In the genomic region with DNA sequence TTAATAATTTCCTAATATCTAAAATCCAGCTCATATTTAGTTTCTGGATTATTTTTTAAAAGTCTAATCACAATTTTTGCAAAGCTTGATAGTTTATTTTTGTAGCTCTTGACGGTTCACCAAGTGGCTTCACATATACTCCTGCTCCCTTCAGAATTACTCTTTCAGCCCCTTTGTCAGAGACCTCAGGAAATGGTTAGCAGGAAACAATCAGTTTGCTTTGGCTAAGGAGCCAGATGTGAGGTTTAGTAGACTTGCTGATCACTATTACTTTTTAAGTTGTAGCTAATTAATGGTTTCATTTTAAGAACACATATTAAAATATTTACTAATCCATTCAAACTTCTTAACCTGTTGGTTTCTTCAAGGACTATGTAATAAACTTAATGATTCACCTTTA, we compare ENCODE assay signal across 14 cellular contexts. TPM values are rescaled to one million over a fixed set of nuclear protein-coding genes. Genes with fewer than 3 reads are reported as not detected.
DNase-seq lines count a peak whose midpoint lies in the region; ATAC-seq and TF ChIP-seq lines count a peak whose summit lies in the region.
"Had no signal": no experiment of that assay in that cellular context is flagged by ENCODE, and none has a peak within 500 bp of the region (broad histone marks: within the 10 kb centered on the region; RNA-seq: fewer than 3 reads in every experiment).

No MANE protein-coding gene starts in this region.

- no peaks in the 10 kb centered on the region for H3K9me2 ChIP-seq in Loucy (replicated peaks; ENCODE audit: low read depth, low read length)

- H3K9me3 ChIP-seq in Loucy (ENCODE audit: insufficient read depth, low read depth, low read length), result no peaks in the 10 kb centered on the region

- H3K36me3 Mint-ChIP-seq in activated CD4-positive, alpha-beta memory T cell treated with anti-CD3 and anti-CD28 coated beads, Interleukin-2, amount 10 ng/mL, durations not matched to agents 7 days and 5 days (ENCODE audit: low read depth), result peaks cover 35% of the 10 kb centered on the region
- peaks cover 24% of the 10 kb centered on the region for H3K36me3 Mint-ChIP-seq in activated CD4-positive, alpha-beta memory T cell treated with anti-CD3 and anti-CD28 coated beads for 36 hours
- H3K36me3 Mint-ChIP-seq in activated naive CD8-positive, alpha-beta T cell treated with anti-CD3 and anti-CD28 coated beads for 36 hours, result peaks cover 41% of the 10 kb centered on the region
- H3K36me3 Mint-ChIP-seq in nephron progenitor cell (ENCODE audit: low read depth), result peaks cover 39% of the 10 kb centered on the region

- peak overlapping the region; percentile 63 for H3K9ac ChIP-seq in Loucy (ENCODE audit: low read depth, low read length, poor library complexity, severe bottlenecking)

- H3K27me3 Mint-ChIP-seq in activated CD4-positive, alpha-beta memory T cell treated with anti-CD3 and anti-CD28 coated beads, Interleukin-2, amount 10 ng/mL, durations not matched to agents 7 days and 5 days, result peaks cover 3% of the 10 kb centered on the region
- no peaks in the 10 kb centered on the region for H3K27me3 Mint-ChIP-seq in activated CD4-positive, alpha-beta memory T cell treated with anti-CD3 and anti-CD28 coated beads for 36 hours
- H3K27me3 Mint-ChIP-seq in activated naive CD8-positive, alpha-beta T cell treated with anti-CD3 and anti-CD28 coated beads for 36 hours, result peaks cover 13% of the 10 kb centered on the region
- H3K27me3 Mint-ChIP-seq in nephron progenitor cell (ENCODE audit: low read depth, poor library complexity), result peaks cover 4% of the 10 kb centered on the region
- H3K27me3 Mint-ChIP-seq: B cell had no signal

- peaks cover 40% of the 10 kb centered on the region for H3K4me1 ChIP-seq in Loucy (ENCODE audit: insufficient read depth, low read length, poor library complexity, severe bottlenecking)

- DNase-seq in activated CD4-positive, alpha-beta memory T cell treated with anti-CD3 and anti-CD28 coated beads, Interleukin-2, amount 10 ng/mL, durations not matched to agents 7 days and 5 days, result no peak
- no peak for DNase-seq in activated CD4-positive, alpha-beta memory T cell treated with anti-CD3 and anti-CD28 coated beads for 36 hours
- DNase-seq in activated naive CD8-positive, alpha-beta T cell treated with anti-CD3 and anti-CD28 coated beads for 36 hours, result no peak
- DNase-seq in nephron progenitor cell (no peak), DMS153 treated with DMSO at 0.1 percent for 48 hours (lab: John Stamatoyannopoulos, UW; ENCODE audit: unreplicated experiment) (no peak)
- DNase-seq: brain microvascular endothelial cell; NCI-H1694 treated with DMSO at 0.1 percent for 48 hours; stimulated activated CD4-positive, alpha-beta T cell treated with anti-CD3 and anti-CD28 coated beads, Interleukin-4, amount 100 ng/mL, for 1 hour; stimulated activated naive CD8-positive, alpha-beta T cell treated with anti-CD3 and anti-CD28 coated beads, Interleukin-15, amount 100 ng/mL, for 72 hours; T1000 had no signal

- POLR2A ChIA-PET in activated CD4-positive, alpha-beta memory T cell treated with anti-CD3 and anti-CD28 coated beads, Interleukin-2, amount 10 ng/mL, durations not matched to agents 7 days and 5 days (lab: Charles Lee), result interaction anchor here (1.2 to 3.2 kb wide), 3 partner anchors 18 to 518 kb away, joined by 4 to 15 read pairs (median 4); partner anchors contain the start of gene RIOK3
- POLR2A ChIA-PET in activated CD4-positive, alpha-beta memory T cell treated with anti-CD3 and anti-CD28 coated beads for 36 hours (lab: Charles Lee), result interaction anchor here (1.2 kb wide), 1 partner anchor 43 kb away, joined by 3 read pairs; no protein-coding TSS in a partner anchor

- H2AFZ ChIP-seq in Loucy (ENCODE audit: low read length), result no peak overlapping the region

- peak overlapping the region; percentile 85 for H3K4me3 ChIP-seq in Loucy (ENCODE audit: low read length, poor library complexity, severe bottlenecking)

- intact Hi-C loops in activated CD4-positive, alpha-beta memory T cell treated with anti-CD3 and anti-CD28 coated beads for 36 hours (cut with micrococcal nuclease), result no loop called here

- no peaks in the 10 kb centered on the region for H3F3A ChIP-seq in Loucy (ENCODE audit: low read depth)

- CTCF ChIA-PET in activated CD4-positive, alpha-beta memory T cell treated with anti-CD3 and anti-CD28 coated beads, Interleukin-2, amount 10 ng/mL, durations not matched to agents 7 days and 5 days (lab: Charles Lee), result interaction anchor here (0.9 kb wide), 1 partner anchor 42 kb away, joined by 3 read pairs; no protein-coding TSS in a partner anchor
- CTCF ChIA-PET in activated CD4-positive, alpha-beta memory T cell treated with anti-CD3 and anti-CD28 coated beads for 36 hours (lab: Charles Lee), result interaction anchor here (0.6 to 1.3 kb wide), 2 partner anchors 121 to 1099 kb away, joined by 4 to 5 read pairs; no protein-coding TSS in a partner anchor

- peaks cover 52% of the 10 kb centered on the region for H3K4me1 Mint-ChIP-seq in activated CD4-positive, alpha-beta memory T cell treated with anti-CD3 and anti-CD28 coated beads, Interleukin-2, amount 10 ng/mL, durations not matched to agents 7 days and 5 days
- H3K4me1 Mint-ChIP-seq in activated CD4-positive, alpha-beta memory T cell treated with anti-CD3 and anti-CD28 coated beads for 36 hours (ENCODE audit: low read depth), result peaks cover 18% of the 10 kb centered on the region
- peaks cover 13% of the 10 kb centered on the region for H3K4me1 Mint-ChIP-seq in activated naive CD8-positive, alpha-beta T cell treated with anti-CD3 and anti-CD28 coated beads for 36 hours
- peaks cover 51% of the 10 kb centered on the region for H3K4me1 Mint-ChIP-seq in nephron progenitor cell

- peak overlapping the region; percentile 99 for H3K4me2 ChIP-seq in Loucy (ENCODE audit: low read depth, low read length, poor library complexity, severe bottlenecking)

- H3K79me2 ChIP-seq in Loucy (ENCODE audit: insufficient read depth, low read length), result peaks cover 63% of the 10 kb centered on the region

- H3K27me3 ChIP-seq in Loucy (ENCODE audit: insufficient read depth, low read length, poor library complexity, severe bottlenecking), result no peaks in the 10 kb centered on the region
- H3K27me3 ChIP-seq: brain microvascular endothelial cell had no signal

- no peaks in the 10 kb centered on the region for H3K9me3 Mint-ChIP-seq in activated CD4-positive, alpha-beta memory T cell treated with anti-CD3 and anti-CD28 coated beads, Interleukin-2, amount 10 ng/mL, durations not matched to agents 7 days and 5 days
- no peaks in the 10 kb centered on the region for H3K9me3 Mint-ChIP-seq in activated CD4-positive, alpha-beta memory T cell treated with anti-CD3 and anti-CD28 coated beads for 36 hours
- H3K9me3 Mint-ChIP-seq in activated naive CD8-positive, alpha-beta T cell treated with anti-CD3 and anti-CD28 coated beads for 36 hours, result no peaks in the 10 kb centered on the region
- H3K9me3 Mint-ChIP-seq in nephron progenitor cell, result no peaks in the 10 kb centered on the region
- H3K9me3 Mint-ChIP-seq: stimulated activated naive CD8-positive, alpha-beta T cell treated with anti-CD3 and anti-CD28 coated beads, Interleukin-15, amount 100 ng/mL, for 72 hours had no signal

- no peak overlapping the region for H3K27ac Mint-ChIP-seq in activated CD4-positive, alpha-beta memory T cell treated with anti-CD3 and anti-CD28 coated beads, Interleukin-2, amount 10 ng/mL, durations not matched to agents 7 days and 5 days
- H3K27ac Mint-ChIP-seq in activated CD4-positive, alpha-beta memory T cell treated with anti-CD3 and anti-CD28 coated beads for 36 hours, result no peak overlapping the region
- no peak overlapping the region for H3K27ac Mint-ChIP-seq in activated naive CD8-positive, alpha-beta T cell treated with anti-CD3 and anti-CD28 coated beads for 36 hours
- H3K27ac Mint-ChIP-seq in nephron progenitor cell, result no peak overlapping the region
- H3K27ac Mint-ChIP-seq: B cell had no signal

- peaks cover 15% of the 10 kb centered on the region for H4K20me1 ChIP-seq in Loucy (ENCODE audit: insufficient read depth, low read length, poor library complexity, severe bottlenecking)

- peaks cover 2% of the 10 kb centered on the region; the same call in 1 of the 2 replicates for H3K36me3 ChIP-seq in Loucy (ENCODE audit: insufficient read depth, low read length)
- H3K36me3 ChIP-seq: brain microvascular endothelial cell had no signal

- H3K4me3 Mint-ChIP-seq in activated CD4-positive, alpha-beta memory T cell treated with anti-CD3 and anti-CD28 coated beads, Interleukin-2, amount 10 ng/mL, durations not matched to agents 7 days and 5 days, result peak overlapping the region; percentile 59
- no peak overlapping the region for H3K4me3 Mint-ChIP-seq in activated CD4-positive, alpha-beta memory T cell treated with anti-CD3 and anti-CD28 coated beads for 36 hours
- H3K4me3 Mint-ChIP-seq in activated naive CD8-positive, alpha-beta T cell treated with anti-CD3 and anti-CD28 coated beads for 36 hours, result peak overlapping the region; percentile 48
- H3K4me3 Mint-ChIP-seq in nephron progenitor cell, result peak overlapping the region; percentile 78
- H3K4me3 Mint-ChIP-seq: B cell had no signal

- no peak for ATAC-seq in HG02642 (IDR thresholded peaks at IDR 0.05; ENCODE audit: poor library complexity, unreplicated experiment)
- no peak for ATAC-seq in HG02623 (IDR thresholded peaks at IDR 0.05; ENCODE audit: unreplicated experiment)
- ATAC-seq: stimulated activated naive CD8-positive, alpha-beta T cell treated with anti-CD3 and anti-CD28 coated beads, Interleukin-15, amount 100 ng/mL, for 72 hours had no signal

- TF ChIP-seq CTCF in Loucy (conservative IDR thresholded peaks at IDR 0.05; ENCODE audit: low read length) (no peak), nephron progenitor cell (IDR thresholded peaks at IDR 0.05) (no peak)

RNA-seq across cellular contexts. Expression of gene RBBP8, which starts 2.3 kb away (rescaled TPM):
- 10 to 100 TPM; 55.0 to 55.9 TPM for total RNA-seq in activated CD4-positive, alpha-beta memory T cell treated with anti-CD3 and anti-CD28 coated beads, Interleukin-2, amount 10 ng/mL, durations not matched to agents 7 days and 5 days
- 10 to 100 TPM; 62.5 to 65.3 TPM for total RNA-seq in activated CD4-positive, alpha-beta memory T cell treated with anti-CD3 and anti-CD28 coated beads for 36 hours
- 10 to 100 TPM; 81.5 to 85.3 TPM for total RNA-seq in activated naive CD8-positive, alpha-beta T cell treated with anti-CD3 and anti-CD28 coated beads for 36 hours
